ENCODE assay signal across 24 cellular contexts in genomic region chr2:7983912-7984311, GRCh38.
A peak's percentile ranks its signal among the peaks of the same experiment; 100 is the strongest.
DNase-seq lines count a peak whose midpoint lies in the region; ATAC-seq, FAIRE-seq and TF ChIP-seq lines count a peak whose summit lies in the region.
"Had no signal": no experiment of that assay in that cellular context is flagged by ENCODE, and none has a peak within 500 bp of the region (broad histone marks: within the 10 kb centered on the region; RNA-seq: fewer than 3 reads in every experiment).

No MANE protein-coding gene starts in this region.

- 0 out of 2 replicates have a peak overlapping the region, but pooled peaks have one; percentile 38 for H2AFZ ChIP-seq in GM23338

- H3K4me1 ChIP-seq in GM23338 (ENCODE audit: insufficient read depth), result no peaks in the 10 kb centered on the region
- peaks cover 0 to 39% (median 9%) of the 10 kb centered on the region in 4 donors for H3K4me1 ChIP-seq in sigmoid colon
- no peaks in the 10 kb centered on the region for H3K4me1 ChIP-seq in small intestine (ENCODE audit: control insufficient read depth in 2 of 2, insufficient read depth in 1 of 2, low read depth in 1 of 2, low read length in 1 of 2)
- H3K4me1 ChIP-seq: BLaER1 treated with 17β-estradiol and CSF1 and Interleukin-3, amounts not matched to agents 10 nM and 100 nM; Caco-2 had no signal

- H3K36me3 ChIP-seq in GM23338 (ENCODE audit: insufficient read depth) (no peaks in the 10 kb centered on the region), sigmoid colon (no peaks in the 10 kb centered on the region), small intestine (ENCODE audit: control insufficient read depth in 2 of 2, insufficient read depth in 2 of 2, low read length in 2 of 2) (no peaks in the 10 kb centered on the region)
- H3K36me3 ChIP-seq: BLaER1 treated with 17β-estradiol and CSF1 and Interleukin-3, amounts not matched to agents 10 nM and 100 nM had no signal

- no peak for ATAC-seq in natural killer cell treated with Interleukin-12 subunit alpha and Interleukin-12 subunit beta and Interleukin-15 and Interleukin-18, amount 100 ng/mL, for 72 hours
- ATAC-seq in natural killer cell (no peak), GM23338 (no peak), GM19324 (IDR thresholded peaks at IDR 0.05; ENCODE audit: low FRiP score, unreplicated experiment) (no peak)
- no peak for ATAC-seq in activated T-helper 17 cell treated with anti-CD3 and anti-CD28 coated beads, Interleukin-2, amount 50 U/mL, for 72 hours (replicated peaks)
- ATAC-seq: CD8-positive, alpha-beta T cell had no signal

- H3K9me2 ChIP-seq in GM23338 (ENCODE audit: insufficient read depth), result peaks cover 33% of the 10 kb centered on the region

- intact Hi-C loops in natural killer cell (cut with micrococcal nuclease), result no loop called here
- intact Hi-C loops in sigmoid colon (cut with DNase I), result no loop called here

- no peak for TF ChIP-seq POLR2A in sigmoid colon (IDR thresholded peaks at IDR 0.05)

- FAIRE-seq in small intestine (lab: Jason Lieb, UNC), result no peak
- FAIRE-seq: A204.1, D721Med, G401.6, GM12891, GM19239 had no signal

- peak overlapping the region; percentile 64 to 84 for H3K27ac Mint-ChIP-seq in natural killer cell treated with Interleukin-12 subunit alpha and Interleukin-12 subunit beta and Interleukin-15 and Interleukin-18, amount 100 ng/mL, for 72 hours
- peak overlapping the region in 1 of 2 donors; percentile 50 for H3K27ac Mint-ChIP-seq in natural killer cell
- no peak overlapping the region for H3K27ac Mint-ChIP-seq in GM23338
- H3K27ac Mint-ChIP-seq in activated T-helper 17 cell treated with anti-CD3 and anti-CD28 coated beads, Interleukin-2, amount 50 U/mL, for 72 hours, result peak overlapping the region; percentile 91
- H3K27ac Mint-ChIP-seq: B cell; CD4-positive, alpha-beta T cell had no signal

- peaks cover 29 to 31% of the 10 kb centered on the region in 2 donors for H3K4me1 Mint-ChIP-seq in natural killer cell treated with Interleukin-12 subunit alpha and Interleukin-12 subunit beta and Interleukin-15 and Interleukin-18, amount 100 ng/mL, for 72 hours (ENCODE audit: low read depth in 2 of 2)
- peaks cover 22 to 24% of the 10 kb centered on the region in 2 donors for H3K4me1 Mint-ChIP-seq in natural killer cell
- H3K4me1 Mint-ChIP-seq in GM23338, result no peaks in the 10 kb centered on the region; the same call in 2 of the 3 replicates
- H3K4me1 Mint-ChIP-seq in activated T-helper 17 cell treated with anti-CD3 and anti-CD28 coated beads, Interleukin-2, amount 50 U/mL, for 72 hours, result peaks cover 21% of the 10 kb centered on the region
- H3K4me1 Mint-ChIP-seq: B cell had no signal

- no peaks in the 10 kb centered on the region for H3K9me3 Mint-ChIP-seq in natural killer cell treated with Interleukin-12 subunit alpha and Interleukin-12 subunit beta and Interleukin-15 and Interleukin-18, amount 100 ng/mL, for 72 hours
- H3K9me3 Mint-ChIP-seq in natural killer cell (no peaks in the 10 kb centered on the region), GM23338 (peaks cover 9% of the 10 kb centered on the region; the same call in 2 of the 3 replicates)
- peaks cover 7% of the 10 kb centered on the region for H3K9me3 Mint-ChIP-seq in activated T-helper 17 cell treated with anti-CD3 and anti-CD28 coated beads, Interleukin-2, amount 50 U/mL, for 72 hours

- no peak for DNase-seq in natural killer cell treated with Interleukin-12 subunit alpha and Interleukin-12 subunit beta and Interleukin-15 and Interleukin-18, amount 100 ng/mL, for 72 hours (ENCODE audit: low spot score)
- no peak for DNase-seq in natural killer cell
- DNase-seq in GM23338 (ENCODE audit: low spot score), result no peak
- DNase-seq in sigmoid colon, result no peak
- no peak for DNase-seq in small intestine
- DNase-seq in iPS-NIHi11 (ENCODE audit: low spot score), result no peak
- DNase-seq: 8988T; AML-193; Caco-2; Calu3; CD4-positive, alpha-beta T cell; CD8-positive, alpha-beta T cell; DMS79 treated with DMSO at 0.1 percent for 48 hours; GF-D8 had no signal

- H3K4me3 ChIP-seq in GM23338 (no peak overlapping the region), sigmoid colon (no peak overlapping the region), small intestine (ENCODE audit: low read depth in 1 of 2, low read length in 2 of 2) (no peak overlapping the region)
- H3K4me3 ChIP-seq: BLaER1 treated with 17β-estradiol and CSF1 and Interleukin-3, amounts not matched to agents 10 nM and 100 nM had no signal

- H3K27ac ChIP-seq in GM23338 (ENCODE audit: low read depth) (no peak overlapping the region), sigmoid colon (peak overlapping the region in 3 of 4 donors; percentile 52 to 73 (median 60)), small intestine (ENCODE audit: low read depth in 1 of 2, low read length in 1 of 2) (no peak overlapping the region)
- H3K27ac ChIP-seq: BLaER1 treated with 17β-estradiol and CSF1 and Interleukin-3, amounts not matched to agents 10 nM and 100 nM; C4-2B had no signal

- WGBS in sigmoid colon, 2 donors, result 92 to 96% methylated on average over 2 of the region's 2 CpGs
- 82 to 95% (median 94%) methylated on average over 2 of the region's 2 CpGs for WGBS in small intestine, 3 donors

- TF ChIP-seq EP300 in sigmoid colon (IDR thresholded peaks at IDR 0.05), result no peak

- H3K36me3 Mint-ChIP-seq in natural killer cell treated with Interleukin-12 subunit alpha and Interleukin-12 subunit beta and Interleukin-15 and Interleukin-18, amount 100 ng/mL, for 72 hours, result peaks cover 7% of the 10 kb centered on the region
- H3K36me3 Mint-ChIP-seq in natural killer cell (no peaks in the 10 kb centered on the region), GM23338 (ENCODE audit: low read depth) (peaks cover 8% of the 10 kb centered on the region; the same call in 2 of the 3 replicates)
- H3K36me3 Mint-ChIP-seq in activated T-helper 17 cell treated with anti-CD3 and anti-CD28 coated beads, Interleukin-2, amount 50 U/mL, for 72 hours (ENCODE audit: low read depth), result no peaks in the 10 kb centered on the region
- H3K36me3 Mint-ChIP-seq: CD8-positive, alpha-beta T cell had no signal

- H3K9me3 ChIP-seq in sigmoid colon (peaks cover 0 to 4% (median 0%) of the 10 kb centered on the region in 4 donors), small intestine (ENCODE audit: control insufficient read depth, low read depth) (no peaks in the 10 kb centered on the region)

- no peaks in the 10 kb centered on the region for H4K20me1 ChIP-seq in GM23338 (replicated peaks; ENCODE audit: insufficient read depth)
- H4K20me1 ChIP-seq: BLaER1 treated with 17β-estradiol and CSF1 and Interleukin-3, amounts not matched to agents 10 nM and 100 nM had no signal

- H3K27me3 ChIP-seq in GM23338 (ENCODE audit: insufficient read depth), result no peaks in the 10 kb centered on the region
- H3K27me3 ChIP-seq in sigmoid colon, result no peaks in the 10 kb centered on the region
- H3K27me3 ChIP-seq in small intestine (ENCODE audit: control insufficient read depth in 2 of 2, insufficient read depth in 2 of 2, low read length in 2 of 2), result no peaks in the 10 kb centered on the region
- H3K27me3 ChIP-seq: BLaER1 treated with 17β-estradiol and CSF1 and Interleukin-3, amounts not matched to agents 10 nM and 100 nM had no signal

- no peaks in the 10 kb centered on the region for H3K27me3 Mint-ChIP-seq in natural killer cell treated with Interleukin-12 subunit alpha and Interleukin-12 subunit beta and Interleukin-15 and Interleukin-18, amount 100 ng/mL, for 72 hours
- H3K27me3 Mint-ChIP-seq in natural killer cell (ENCODE audit: low read depth in 2 of 2), result no peaks in the 10 kb centered on the region
- H3K27me3 Mint-ChIP-seq in GM23338 (ENCODE audit: insufficient read depth, low read depth, poor library complexity), result peaks cover 6% of the 10 kb centered on the region
- H3K27me3 Mint-ChIP-seq in activated T-helper 17 cell treated with anti-CD3 and anti-CD28 coated beads, Interleukin-2, amount 50 U/mL, for 72 hours, result no peaks in the 10 kb centered on the region
- H3K27me3 Mint-ChIP-seq: B cell; CD4-positive, alpha-beta T cell had no signal

- H3K79me2 ChIP-seq in GM23338 (replicated peaks; ENCODE audit: insufficient read depth), result no peaks in the 10 kb centered on the region

- no peaks in the 10 kb centered on the region for H3F3A ChIP-seq in GM23338 (replicated peaks; ENCODE audit: low read depth)

- H3K4me3 Mint-ChIP-seq in natural killer cell treated with Interleukin-12 subunit alpha and Interleukin-12 subunit beta and Interleukin-15 and Interleukin-18, amount 100 ng/mL, for 72 hours, result no peak overlapping the region
- H3K4me3 Mint-ChIP-seq in natural killer cell (no peak overlapping the region), GM23338 (no peak overlapping the region)
- no peak overlapping the region for H3K4me3 Mint-ChIP-seq in activated T-helper 17 cell treated with anti-CD3 and anti-CD28 coated beads, Interleukin-2, amount 50 U/mL, for 72 hours
- H3K4me3 Mint-ChIP-seq: B cell; CD4-positive, alpha-beta T cell; CD8-positive, alpha-beta T cell had no signal

- no peak overlapping the region for H3K4me2 ChIP-seq in GM23338
- H3K4me2 ChIP-seq: BLaER1 treated with 17β-estradiol and CSF1 and Interleukin-3, amounts not matched to agents 10 nM and 100 nM had no signal

- TF ChIP-seq CTCF in natural killer cell (IDR thresholded peaks at IDR 0.05) (no peak), GM23338 (conservative IDR thresholded peaks at IDR 0.05; ENCODE audit: low read depth in 2 of 2) (no peak), sigmoid colon (IDR thresholded peaks at IDR 0.05) (no peak)

TF ChIP-seq in GM23338, 12 proteins besides CTCF, POLR2A, EP300 and RAD21:
- TF ChIP-seq NANOG (IDR thresholded peaks at IDR 0.05; ENCODE audit: borderline replicate concordance), result no peak
- TF ChIP-seq ZNF114 (CRISPR knock-in tag; IDR thresholded peaks at IDR 0.05), result no peak
- TF ChIP-seq CREB1 (CRISPR knock-in tag; IDR thresholded peaks at IDR 0.05; ENCODE audit: low read depth), result no peak
- TF ChIP-seq ETS1 (IDR thresholded peaks at IDR 0.05), result no peak

Comparison
In these comparisons a context has a peak if more than half of its experiments do, and no peak if none do; other contexts are left out.
1. H3K27ac ChIP-seq: peak in sigmoid colon (3 of 4); none in GM23338 (single experiment) and small intestine (0 of 2).